In the genomic region with DNA sequence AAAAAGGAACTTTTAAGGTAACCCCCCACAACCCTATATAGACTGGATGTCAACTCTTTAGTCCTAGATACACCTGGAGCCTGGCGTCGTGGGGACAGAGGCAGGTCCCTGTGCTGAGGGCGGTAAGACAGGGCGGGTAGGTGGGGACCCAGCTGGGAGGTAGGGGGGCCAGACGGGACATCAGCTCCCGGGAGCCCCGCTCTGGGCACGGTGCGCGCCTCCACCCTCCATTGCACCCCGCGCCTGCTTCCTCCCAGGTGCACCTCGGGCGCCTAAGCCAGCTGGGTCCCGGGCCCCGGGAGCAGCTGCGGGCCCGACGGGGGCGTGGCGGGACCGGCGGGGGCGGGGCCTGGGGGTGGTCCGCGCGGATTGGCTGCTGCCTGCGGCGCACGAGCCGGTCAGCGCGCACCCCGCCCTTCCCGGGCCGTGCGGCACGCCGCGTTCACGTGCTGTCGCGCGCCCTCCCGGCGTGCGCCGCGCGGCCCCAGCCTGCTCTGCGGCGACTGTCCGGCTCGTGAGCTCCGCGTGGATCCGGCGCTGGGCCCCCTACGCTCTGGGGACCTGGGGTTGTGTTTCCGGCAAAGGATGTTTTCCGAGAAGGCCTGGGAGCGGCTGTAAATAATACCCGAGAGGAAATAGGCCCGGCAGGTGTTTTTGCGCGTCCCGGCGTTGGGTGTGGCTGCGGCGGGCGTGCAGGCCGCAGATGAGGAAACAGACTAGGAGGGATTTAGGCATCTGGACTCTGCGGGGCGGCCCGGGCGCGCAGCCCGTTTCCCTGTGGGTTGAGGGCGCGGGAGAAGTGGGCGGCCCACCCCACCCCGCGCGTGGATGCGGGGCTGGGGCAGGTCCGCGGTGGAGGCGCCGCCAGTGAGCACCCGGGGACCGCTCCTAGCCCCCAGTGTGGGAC, we compare ENCODE assay signal across 1 cellular context.
TF ChIP-seq lines count a peak whose summit lies in the region.

No MANE protein-coding gene starts in this region.

TF ChIP-seq in SK-N-SH, 30 proteins besides CTCF, POLR2A, EP300 and RAD21:
- no peak for TF ChIP-seq RXRA (IDR thresholded peaks at IDR 0.05; ENCODE audit: borderline replicate concordance, low read depth)
- TF ChIP-seq, protein P1, sequence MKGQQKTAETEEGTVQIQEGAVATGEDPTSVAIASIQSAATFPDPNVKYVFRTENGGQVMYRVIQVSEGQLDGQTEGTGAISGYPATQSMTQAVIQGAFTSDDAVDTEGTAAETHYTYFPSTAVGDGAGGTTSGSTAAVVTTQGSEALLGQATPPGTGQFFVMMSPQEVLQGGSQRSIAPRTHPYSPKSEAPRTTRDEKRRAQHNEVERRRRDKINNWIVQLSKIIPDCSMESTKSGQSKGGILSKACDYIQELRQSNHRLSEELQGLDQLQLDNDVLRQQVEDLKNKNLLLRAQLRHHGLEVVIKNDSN (IDR thresholded peaks at IDR 0.05; ENCODE audit: borderline replicate concordance, low read depth) = peak; percentile 50; the same call in 1 of the 2 replicates
- TF ChIP-seq, protein P2, sequence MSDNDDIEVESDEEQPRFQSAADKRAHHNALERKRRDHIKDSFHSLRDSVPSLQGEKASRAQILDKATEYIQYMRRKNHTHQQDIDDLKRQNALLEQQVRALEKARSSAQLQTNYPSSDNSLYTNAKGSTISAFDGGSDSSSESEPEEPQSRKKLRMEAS (IDR thresholded peaks at IDR 0.05; ENCODE audit: low read depth) = peak; percentile 94
- peak; percentile 71; the same call in 1 of the 2 replicates for TF ChIP-seq POLR2AphosphoS5 (IDR thresholded peaks at IDR 0.05; ENCODE audit: low read depth, low read length)
- TF ChIP-seq TAF1 (IDR thresholded peaks at IDR 0.05; ENCODE audit: borderline replicate concordance, low read depth, low read length) = peak; percentile 36; the same call in 1 of the 2 replicates
- TF ChIP-seq, protein P3, sequence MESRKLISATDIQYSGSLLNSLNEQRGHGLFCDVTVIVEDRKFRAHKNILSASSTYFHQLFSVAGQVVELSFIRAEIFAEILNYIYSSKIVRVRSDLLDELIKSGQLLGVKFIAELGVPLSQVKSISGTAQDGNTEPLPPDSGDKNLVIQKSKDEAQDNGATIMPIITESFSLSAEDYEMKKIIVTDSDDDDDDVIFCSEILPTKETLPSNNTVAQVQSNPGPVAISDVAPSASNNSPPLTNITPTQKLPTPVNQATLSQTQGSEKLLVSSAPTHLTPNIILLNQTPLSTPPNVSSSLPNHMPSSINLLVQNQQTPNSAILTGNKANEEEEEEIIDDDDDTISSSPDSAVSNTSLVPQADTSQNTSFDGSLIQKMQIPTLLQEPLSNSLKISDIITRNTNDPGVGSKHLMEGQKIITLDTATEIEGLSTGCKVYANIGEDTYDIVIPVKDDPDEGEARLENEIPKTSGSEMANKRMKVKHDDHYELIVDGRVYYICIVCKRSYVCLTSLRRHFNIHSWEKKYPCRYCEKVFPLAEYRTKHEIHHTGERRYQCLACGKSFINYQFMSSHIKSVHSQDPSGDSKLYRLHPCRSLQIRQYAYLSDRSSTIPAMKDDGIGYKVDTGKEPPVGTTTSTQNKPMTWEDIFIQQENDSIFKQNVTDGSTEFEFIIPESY (IDR thresholded peaks at IDR 0.05; ENCODE audit: borderline replicate concordance, low read depth) = no peak
